In genomic region chr19:13797058-13797440, GRCh38 we compare ENCODE assay signal across 8 cellular contexts. TPM values are rescaled to one million over a fixed set of nuclear protein-coding genes. Genes with fewer than 3 reads are reported as not detected.
DNase-seq lines count a peak whose midpoint lies in the region; ATAC-seq and TF ChIP-seq lines count a peak whose summit lies in the region.

No MANE protein-coding gene starts in this region.

- no peak for TF ChIP-seq POLR2A in gastroesophageal sphincter (IDR thresholded peaks at IDR 0.05)

- H3K36me3 Mint-ChIP-seq in activated CD4-positive, alpha-beta memory T cell treated with anti-CD3 and anti-CD28 coated beads for 36 hours: no peaks in the 10 kb centered on the region

- intact Hi-C loops in activated CD4-positive, alpha-beta memory T cell treated with anti-CD3 and anti-CD28 coated beads for 36 hours (cut with micrococcal nuclease): no loop called here

- peak overlapping the region; percentile 45 for H3K27ac Mint-ChIP-seq in activated CD4-positive, alpha-beta memory T cell treated with anti-CD3 and anti-CD28 coated beads for 36 hours

- peak overlapping the region; percentile 74 for H3K4me3 Mint-ChIP-seq in activated CD4-positive, alpha-beta memory T cell treated with anti-CD3 and anti-CD28 coated beads for 36 hours

- TF ChIP-seq CTCF in GM12864 (IDR thresholded peaks at IDR 0.05; ENCODE audit: low read depth, low read length, missing control alignments) (no peak), gastroesophageal sphincter (IDR thresholded peaks at IDR 0.05) (no peak)

- H3K9me3 Mint-ChIP-seq in activated CD4-positive, alpha-beta memory T cell treated with anti-CD3 and anti-CD28 coated beads for 36 hours: no peaks in the 10 kb centered on the region

- H3K4me1 Mint-ChIP-seq in activated CD4-positive, alpha-beta memory T cell treated with anti-CD3 and anti-CD28 coated beads for 36 hours (ENCODE audit: low read depth): peaks cover 18% of the 10 kb centered on the region

- no peaks in the 10 kb centered on the region for H3K27me3 Mint-ChIP-seq in activated CD4-positive, alpha-beta memory T cell treated with anti-CD3 and anti-CD28 coated beads for 36 hours

- CTCF ChIA-PET in activated CD4-positive, alpha-beta memory T cell treated with anti-CD3 and anti-CD28 coated beads for 36 hours (lab: Charles Lee): interaction anchor here (0.7 to 2.7 kb wide), 3 partner anchors 12 to 66 kb away, joined by 3 to 20 read pairs (median 5); no protein-coding TSS in a partner anchor

- POLR2A ChIA-PET in activated CD4-positive, alpha-beta memory T cell treated with anti-CD3 and anti-CD28 coated beads for 36 hours (lab: Charles Lee): interaction anchor here (1.4 to 2.7 kb wide), 3 partner anchors 9 to 49 kb away, joined by 3 to 10 read pairs (median 4); partner anchors contain the start of gene C19orf53

- DNase-seq in GM12864 (ENCODE audit: low read depth) (no peak), skeletal muscle cell (ENCODE audit: low read depth) (no peak), D341Med (ENCODE audit: low spot score) (no peak), dedifferentiated amniotic fluid mesenchymal stem cell (ENCODE audit: extremely low spot score) (no peak)
- DNase-seq in activated CD4-positive, alpha-beta memory T cell treated with anti-CD3 and anti-CD28 coated beads for 36 hours: no peak
- DNase-seq in activated effector memory CD4-positive, alpha-beta T cell treated with Interleukin-2 at 50 U/mL for 16 hours: no peak

- H3K9me3 ChIP-seq in gastroesophageal sphincter: no peaks in the 10 kb centered on the region

- peaks cover 0 to 42% (median 12%) of the 10 kb centered on the region in 3 donors for H3K4me1 ChIP-seq in gastroesophageal sphincter

- ATAC-seq in gastroesophageal sphincter (no peak), GM19035 (IDR thresholded peaks at IDR 0.05; ENCODE audit: unreplicated experiment) (no peak)

- peaks cover 0 to 6% of the 10 kb centered on the region in 2 donors for H3K36me3 ChIP-seq in gastroesophageal sphincter

- H3K27me3 ChIP-seq in gastroesophageal sphincter: no peaks in the 10 kb centered on the region

- H3K4me3 ChIP-seq in GM12864 (ENCODE audit: low read depth, low read length): peak overlapping the region; percentile 70; the same call in 1 of the 2 replicates
- H3K4me3 ChIP-seq in gastroesophageal sphincter: peak overlapping the region in 1 of 2 donors; percentile 87
- H3K4me3 ChIP-seq in skeletal muscle cell (ENCODE audit: low read depth, low read length): peak overlapping the region; percentile 70

- no peak for TF ChIP-seq EP300 in gastroesophageal sphincter (IDR thresholded peaks at IDR 0.05)

- H3K27ac ChIP-seq in gastroesophageal sphincter: peak overlapping the region; percentile 73 to 94 (median 92)

- WGBS in gastroesophageal sphincter (ENCODE audit: low coverage in 1 of 2), 2 donors: 66 to 80% methylated on average over 1 to 2 of the region's 4 CpGs

RNA-seq across cellular contexts. Expression of gene ZSWIM4, which starts 1.8 kb away (rescaled TPM):
- total RNA-seq in activated CD4-positive, alpha-beta memory T cell treated with anti-CD3 and anti-CD28 coated beads for 36 hours: 10 to 100 TPM in 1 of 2 experiments, 1 to 10 TPM in 1; 9.2 to 10.2 TPM
- 1 to 10 TPM; 3.9 to 9.2 (median 4.2) TPM for total RNA-seq in gastroesophageal sphincter

RNA-seq across cellular contexts. Expression of gene C19orf53, which starts 22.8 kb away (rescaled TPM):
- total RNA-seq in activated CD4-positive, alpha-beta memory T cell treated with anti-CD3 and anti-CD28 coated beads for 36 hours: 100 to 1,000 TPM; 124 to 142 TPM
- total RNA-seq in gastroesophageal sphincter: 100 to 1,000 TPM; 123 to 142 (median 128) TPM

RNA-seq across cellular contexts. Expression of gene MRI1, which starts 32.7 kb away (rescaled TPM):
- 10 to 100 TPM; 17.7 to 19.3 TPM for total RNA-seq in activated CD4-positive, alpha-beta memory T cell treated with anti-CD3 and anti-CD28 coated beads for 36 hours
- total RNA-seq in gastroesophageal sphincter: 10 to 100 TPM; 31.2 to 51.8 (median 42.2) TPM
